In the genomic region with DNA sequence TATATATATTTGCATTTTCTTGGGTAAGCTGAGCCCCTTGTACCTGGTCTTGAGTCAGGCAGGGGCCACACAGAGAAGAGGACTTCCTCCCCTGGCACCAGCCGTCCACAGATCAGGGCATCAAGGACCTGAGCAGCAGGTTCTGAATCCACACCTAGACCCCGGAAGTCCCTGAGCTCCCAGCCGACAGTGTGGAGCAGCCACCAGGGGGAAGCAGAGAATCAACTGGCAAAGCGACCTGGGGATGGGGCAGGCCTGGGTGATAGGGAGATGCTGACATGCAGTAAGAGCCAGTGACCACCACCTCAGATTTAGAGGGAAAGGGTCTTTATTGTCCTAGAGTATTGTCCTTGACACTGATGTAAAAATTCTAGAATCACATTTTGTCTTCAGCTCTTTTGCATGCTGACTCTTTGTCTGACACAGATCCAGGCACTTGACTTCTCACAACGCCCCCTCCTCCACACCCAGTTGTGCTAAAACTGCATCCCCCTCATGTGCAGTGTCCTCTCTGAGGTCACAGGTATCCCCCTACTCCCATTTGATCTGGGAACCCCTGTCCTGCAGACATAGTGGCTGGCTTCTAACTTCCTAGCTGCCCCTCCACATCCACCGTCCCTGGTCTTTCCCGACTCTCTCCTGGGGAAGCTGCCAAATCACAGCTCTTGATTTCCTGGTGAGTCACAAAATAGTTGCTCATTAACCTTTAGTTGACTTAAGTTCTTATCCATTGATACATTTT, we compare ENCODE assay signal across 8 cellular contexts.
A peak's percentile ranks its signal among the peaks of the same experiment; 100 is the strongest.
DNase-seq lines count a peak whose midpoint lies in the region; ATAC-seq and TF ChIP-seq lines count a peak whose summit lies in the region.

No MANE protein-coding gene starts in this region.

- no peaks in the 10 kb centered on the region for H3K9me3 ChIP-seq in adipocyte (ENCODE audit: control insufficient read depth, low read length)

- TF ChIP-seq EP300 in Ishikawa (IDR thresholded peaks at IDR 0.05; ENCODE audit: borderline replicate concordance), result no peak

- peak; percentile 39 for DNase-seq in EL
- DNase-seq in T-helper 1 cell, result peak; percentile 57 to 77 (median 69)
- peak; percentile 53 for DNase-seq in adipocyte (ENCODE audit: low read depth)
- peak; percentile 69 for DNase-seq in inferior parietal cortex (ENCODE audit: extremely low spot score)
- peak; percentile 65 to 73 for DNase-seq in stimulated activated CD4-positive, alpha-beta T cell treated with anti-CD3 and anti-CD28 coated beads, Interleukin-4, amount 100 ng/mL, for 48 hours (ENCODE audit: low read depth in 2 of 2)

- no peaks in the 10 kb centered on the region for H3K36me3 ChIP-seq in adipocyte (ENCODE audit: control insufficient read depth, insufficient read depth, low read length, severe bottlenecking)

- ATAC-seq in GM18511 (IDR thresholded peaks at IDR 0.05; ENCODE audit: unreplicated experiment) (no peak), HG02852 (IDR thresholded peaks at IDR 0.05; ENCODE audit: unreplicated experiment) (no peak)

- peaks cover 6% of the 10 kb centered on the region for H3K27me3 ChIP-seq in adipocyte (replicated peaks; ENCODE audit: control insufficient read depth, insufficient read depth, low read length)

- no peak overlapping the region for H3K4me3 ChIP-seq in adipocyte (ENCODE audit: low read length)

- H3K4me1 ChIP-seq in adipocyte (ENCODE audit: control insufficient read depth, insufficient read depth, low read length), result peaks cover 30% of the 10 kb centered on the region

- no peak overlapping the region for H3K9ac ChIP-seq in adipocyte (ENCODE audit: low read length)

- peak; percentile 48; the same call in 1 of the 2 replicates for TF ChIP-seq RAD21 in Ishikawa (IDR thresholded peaks at IDR 0.05; ENCODE audit: low read depth)

TF ChIP-seq in Ishikawa, 13 proteins besides CTCF, POLR2A, EP300 and RAD21:
- TF ChIP-seq FOXM1 (IDR thresholded peaks at IDR 0.05; ENCODE audit: borderline replicate concordance, low read depth), result no peak
- no peak for TF ChIP-seq NFIC (IDR thresholded peaks at IDR 0.05)
- no peak for TF ChIP-seq EGR1 (IDR thresholded peaks at IDR 0.05)
- TF ChIP-seq CREB1 (IDR thresholded peaks at IDR 0.05; ENCODE audit: low read depth), result no peak
- no peak for TF ChIP-seq YY1 (IDR thresholded peaks at IDR 0.05; ENCODE audit: low read depth)
- TF ChIP-seq CEBPB (IDR thresholded peaks at IDR 0.05), result no peak
- no peak for TF ChIP-seq TCF12 (IDR thresholded peaks at IDR 0.05; ENCODE audit: low read depth)
- no peak for TF ChIP-seq USF1 (IDR thresholded peaks at IDR 0.05)
- TF ChIP-seq MAX (IDR thresholded peaks at IDR 0.05), result no peak
- TF ChIP-seq TEAD4 (IDR thresholded peaks at IDR 0.05), result no peak
- no peak for TF ChIP-seq TAF1 (IDR thresholded peaks at IDR 0.05; ENCODE audit: low read depth)
- TF ChIP-seq ZBTB7A (IDR thresholded peaks at IDR 0.05; ENCODE audit: low read depth), result no peak
- TF ChIP-seq, protein P1, sequence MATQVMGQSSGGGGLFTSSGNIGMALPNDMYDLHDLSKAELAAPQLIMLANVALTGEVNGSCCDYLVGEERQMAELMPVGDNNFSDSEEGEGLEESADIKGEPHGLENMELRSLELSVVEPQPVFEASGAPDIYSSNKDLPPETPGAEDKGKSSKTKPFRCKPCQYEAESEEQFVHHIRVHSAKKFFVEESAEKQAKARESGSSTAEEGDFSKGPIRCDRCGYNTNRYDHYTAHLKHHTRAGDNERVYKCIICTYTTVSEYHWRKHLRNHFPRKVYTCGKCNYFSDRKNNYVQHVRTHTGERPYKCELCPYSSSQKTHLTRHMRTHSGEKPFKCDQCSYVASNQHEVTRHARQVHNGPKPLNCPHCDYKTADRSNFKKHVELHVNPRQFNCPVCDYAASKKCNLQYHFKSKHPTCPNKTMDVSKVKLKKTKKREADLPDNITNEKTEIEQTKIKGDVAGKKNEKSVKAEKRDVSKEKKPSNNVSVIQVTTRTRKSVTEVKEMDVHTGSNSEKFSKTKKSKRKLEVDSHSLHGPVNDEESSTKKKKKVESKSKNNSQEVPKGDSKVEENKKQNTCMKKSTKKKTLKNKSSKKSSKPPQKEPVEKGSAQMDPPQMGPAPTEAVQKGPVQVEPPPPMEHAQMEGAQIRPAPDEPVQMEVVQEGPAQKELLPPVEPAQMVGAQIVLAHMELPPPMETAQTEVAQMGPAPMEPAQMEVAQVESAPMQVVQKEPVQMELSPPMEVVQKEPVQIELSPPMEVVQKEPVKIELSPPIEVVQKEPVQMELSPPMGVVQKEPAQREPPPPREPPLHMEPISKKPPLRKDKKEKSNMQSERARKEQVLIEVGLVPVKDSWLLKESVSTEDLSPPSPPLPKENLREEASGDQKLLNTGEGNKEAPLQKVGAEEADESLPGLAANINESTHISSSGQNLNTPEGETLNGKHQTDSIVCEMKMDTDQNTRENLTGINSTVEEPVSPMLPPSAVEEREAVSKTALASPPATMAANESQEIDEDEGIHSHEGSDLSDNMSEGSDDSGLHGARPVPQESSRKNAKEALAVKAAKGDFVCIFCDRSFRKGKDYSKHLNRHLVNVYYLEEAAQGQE (IDR thresholded peaks at IDR 0.05; ENCODE audit: low read depth), result no peak
